ENCODE assay signal across 24 cellular contexts in genomic region chr1:106749906-106750305, GRCh38.
"Had no signal": no experiment of that assay in that cellular context is flagged by ENCODE, and none has a peak within 500 bp of the region (broad histone marks: within the 10 kb centered on the region; RNA-seq: fewer than 3 reads in every experiment).

No MANE protein-coding gene starts in this region.

- H3K36me3 ChIP-seq: SJSA1 had no signal

- H3K4me1 ChIP-seq: SJSA1 had no signal

- FAIRE-seq: HepG2 had no signal

- H3K9ac ChIP-seq: KMS-11 had no signal

- DNase-seq: IMR-90; Kasumi-1; MM.1S; NCI-H1092 treated with DMSO at 0.1 percent for 48 hours; NCI-H1436; NCI-H187; NCI-H2029; NCI-H2081 treated with DMSO at 0.1 percent for 48 hours; NCI-H2171; NCI-H226; NCI-H446; NCI-H510A; NCI-H524 treated with DMSO at 0.1 percent for 48 hours; NCI-H69; NCI-H774; NK-92 treated with Interleukin-12 subunit alpha and Interleukin-12 subunit beta, amount 100 ng/mL, for 24 hours; PC-3; SIG-M5 had no signal

- ATAC-seq: HepG2, Panc1, PC-3, Right ventricle myocardium inferior had no signal

- H3K27me3 ChIP-seq: SJSA1 had no signal

- H3K4me2 ChIP-seq: KMS-11 had no signal

- H3K27ac ChIP-seq: KMS-11, SJSA1 had no signal

- H3K4me3 ChIP-seq: SJSA1, SK-N-MC had no signal
